8 cellular contexts compared by ENCODE assay signal in genomic region chr7:92832623-92833023, GRCh38. TPM values are rescaled to one million over a fixed set of nuclear protein-coding genes. Genes with fewer than 3 reads are reported as not detected.
DNase-seq lines count a peak whose midpoint lies in the region; ATAC-seq and TF ChIP-seq lines count a peak whose summit lies in the region.

No MANE protein-coding gene starts in this region.

- WGBS in ectodermal cell, 2 experiments = 4% methylated on average over 17 of the region's 17 CpGs

- peaks cover 19% of the 10 kb centered on the region for H3K27me3 Mint-ChIP-seq in CD4-positive, CD25-positive, alpha-beta regulatory T cell

- peak in 1 of 3 donors; percentile 5 for DNase-seq in CD4-positive, CD25-positive, alpha-beta regulatory T cell
- DNase-seq in NT2/D1 (ENCODE audit: low read depth, low spot score) (no peak), osteoblast (ENCODE audit: insufficient read length, low spot score, missing footprints) (peak; percentile 64), superior temporal gyrus (ENCODE audit: extremely low spot score) (no peak), 8988T (no peak)
- no peak for DNase-seq in activated CD4-positive, alpha-beta T cell treated with anti-CD3 and anti-CD28 coated beads, Interleukin-2, amount 50 U/mL, for 4 hours

- no peaks in the 10 kb centered on the region for H4K20me1 ChIP-seq in osteoblast (ENCODE audit: insufficient read depth, low read length)

- H3K4me1 Mint-ChIP-seq in CD4-positive, CD25-positive, alpha-beta regulatory T cell = peaks cover 18 to 61% (median 36%) of the 10 kb centered on the region in 4 donors

- peak overlapping the region; percentile 89 for H3K4me3 ChIP-seq in CD4-positive, CD25-positive, alpha-beta regulatory T cell (ENCODE audit: low read depth, low read length)
- H3K4me3 ChIP-seq in NT2/D1 (ENCODE audit: insufficient read length, low read depth) (peak overlapping the region; percentile 62), ectodermal cell (ENCODE audit: insufficient read depth, low read depth, low read length) (peak overlapping the region; percentile 74), osteoblast (ENCODE audit: insufficient read depth, low read length) (peak overlapping the region; percentile 95)

- ATAC-seq in CD4-positive, CD25-positive, alpha-beta regulatory T cell (ENCODE audit: low read depth in 2 of 2) = peak; percentile 2 to 7
- ATAC-seq in GM21423 (IDR thresholded peaks at IDR 0.05; ENCODE audit: unreplicated experiment) = peak; percentile 0

- peak overlapping the region; percentile 94 to 99 (median 95) for H3K4me3 Mint-ChIP-seq in CD4-positive, CD25-positive, alpha-beta regulatory T cell

- peaks cover 73% of the 10 kb centered on the region for H3K79me2 ChIP-seq in osteoblast (ENCODE audit: insufficient read depth, low read length)

- H3K36me3 ChIP-seq in CD4-positive, CD25-positive, alpha-beta regulatory T cell (ENCODE audit: control insufficient read depth, insufficient read depth, low read length) = no peaks in the 10 kb centered on the region
- peaks cover 34% of the 10 kb centered on the region for H3K36me3 ChIP-seq in NT2/D1 (ENCODE audit: insufficient read depth, insufficient read length, low read length)
- no peaks in the 10 kb centered on the region for H3K36me3 ChIP-seq in ectodermal cell (ENCODE audit: control insufficient read depth, insufficient read depth, low read length)
- peaks cover 6% of the 10 kb centered on the region for H3K36me3 ChIP-seq in osteoblast (ENCODE audit: insufficient read depth, low read length)

- peak overlapping the region; percentile 86 to 94 (median 88) for H3K27ac Mint-ChIP-seq in CD4-positive, CD25-positive, alpha-beta regulatory T cell

- H3K27ac ChIP-seq in CD4-positive, CD25-positive, alpha-beta regulatory T cell (ENCODE audit: insufficient read depth, low read length, poor library complexity, severe bottlenecking) = peak overlapping the region; percentile 79
- no peak overlapping the region for H3K27ac ChIP-seq in ectodermal cell (ENCODE audit: insufficient read depth, low read depth, low read length, poor library complexity, severe bottlenecking)
- H3K27ac ChIP-seq in osteoblast (ENCODE audit: low read depth, low read length) = peak overlapping the region; percentile 98

- H3K9me3 Mint-ChIP-seq in CD4-positive, CD25-positive, alpha-beta regulatory T cell = no peaks in the 10 kb centered on the region

- H3K4me2 ChIP-seq in osteoblast (ENCODE audit: insufficient read depth, low read length) = peak overlapping the region; percentile 99

- no peak for TF ChIP-seq CTCF in osteoblast (IDR thresholded peaks at IDR 0.05; ENCODE audit: extremely low read depth, low read depth, low read length)

- H3K9ac ChIP-seq in NT2/D1 (ENCODE audit: insufficient read length, low read depth) = peak overlapping the region; percentile 85

- no peaks in the 10 kb centered on the region for H3K9me3 ChIP-seq in CD4-positive, CD25-positive, alpha-beta regulatory T cell (ENCODE audit: control insufficient read depth in 2 of 2, low read length in 2 of 2)
- no peaks in the 10 kb centered on the region for H3K9me3 ChIP-seq in NT2/D1 (ENCODE audit: insufficient read depth, low read length)
- no peaks in the 10 kb centered on the region for H3K9me3 ChIP-seq in ectodermal cell (ENCODE audit: control insufficient read depth, low read length)
- H3K9me3 ChIP-seq in osteoblast (ENCODE audit: low read depth, low read length) = no peaks in the 10 kb centered on the region

- H2AFZ ChIP-seq in osteoblast (ENCODE audit: low read length) = peak overlapping the region; percentile 43

- no peaks in the 10 kb centered on the region for H3K27me3 ChIP-seq in CD4-positive, CD25-positive, alpha-beta regulatory T cell (ENCODE audit: control insufficient read depth, insufficient read depth, low read length)
- H3K27me3 ChIP-seq in NT2/D1 (ENCODE audit: insufficient read depth, insufficient read length) = peaks cover 7% of the 10 kb centered on the region
- peaks cover 56% of the 10 kb centered on the region for H3K27me3 ChIP-seq in ectodermal cell (ENCODE audit: control insufficient read depth, insufficient read depth, low read length, poor library complexity, severe bottlenecking)
- no peaks in the 10 kb centered on the region for H3K27me3 ChIP-seq in osteoblast (ENCODE audit: insufficient read depth, low read length)

- peaks cover 62% of the 10 kb centered on the region for H3K4me1 ChIP-seq in CD4-positive, CD25-positive, alpha-beta regulatory T cell (ENCODE audit: control insufficient read depth, insufficient read depth, low read length, poor library complexity, severe bottlenecking)
- H3K4me1 ChIP-seq in NT2/D1 (ENCODE audit: insufficient read depth, insufficient read length) (no peaks in the 10 kb centered on the region), ectodermal cell (ENCODE audit: control insufficient read depth, insufficient read depth, low read length) (peaks cover 9% of the 10 kb centered on the region), osteoblast (ENCODE audit: insufficient read depth, low read length) (peaks cover 28% of the 10 kb centered on the region)

- H3K36me3 Mint-ChIP-seq in CD4-positive, CD25-positive, alpha-beta regulatory T cell = no peaks in the 10 kb centered on the region

RNA-seq across cellular contexts. Expression of gene CDK6, which starts 3.8 kb away (rescaled TPM):
- total RNA-seq in CD4-positive, CD25-positive, alpha-beta regulatory T cell = 32.6 TPM
- polyA plus RNA-seq in CD4-positive, CD25-positive, alpha-beta regulatory T cell = 10 to 100 TPM in 1 of 4 donors, 1 to 10 TPM in 3; 5.5 to 11.8 (median 8.8) TPM
- 8.4 TPM for polyA plus RNA-seq in ectodermal cell (2013, experiment 1 of 4)
- 8.1 TPM for polyA plus RNA-seq in ectodermal cell (2013, experiment 2 of 4)
- 5.0 TPM for polyA plus RNA-seq in ectodermal cell (2013, experiment 3 of 4)
- polyA plus RNA-seq in ectodermal cell (2013, experiment 4 of 4) = 6.0 TPM
- total RNA-seq in osteoblast = 40.4 and 45.6 TPM in 2 replicates
